14 cellular contexts compared by ENCODE assay signal in genomic region chr17:20464854-20465414, GRCh38. TPM values are rescaled to one million over a fixed set of nuclear protein-coding genes. Genes with fewer than 3 reads are reported as not detected.
"Had no signal": no experiment of that assay in that cellular context is flagged by ENCODE, and none has a peak within 500 bp of the region (broad histone marks: within the 10 kb centered on the region; RNA-seq: fewer than 3 reads in every experiment).

No MANE protein-coding gene starts in this region.

RNA-seq across cellular contexts. Expression of gene LGALS9B, which starts 2.4 kb away (rescaled TPM):
- total RNA-seq: cardiac muscle cell; endothelial cell of umbilical vein; fibroblast of lung; gastroesophageal sphincter; kidney epithelial cell; natural killer cell treated with Interleukin-12 subunit alpha and Interleukin-12 subunit beta and Interleukin-15 and Interleukin-18, amount 100 ng/mL, for 72 hours; progenitor cell of endocrine pancreas; renal cortical epithelial cell; skeletal muscle tissue; subcutaneous adipose tissue; testis; tibial nerve; ureter had no signal
- polyA plus RNA-seq: cardiac muscle cell, endothelial cell of umbilical vein, fibroblast of lung, ovary had no signal
